32 cellular contexts compared by ENCODE assay signal in genomic region chr5:6321078-6321477, GRCh38.
"Had no signal": no experiment of that assay in that cellular context is flagged by ENCODE, and none has a peak within 500 bp of the region (broad histone marks: within the 10 kb centered on the region; RNA-seq: fewer than 3 reads in every experiment).

No MANE protein-coding gene starts in this region.

- H3K4me1 Mint-ChIP-seq: activated B cell treated with CpG ODN at 0.5 μM for 24 hours; activated naive CD4-positive, alpha-beta T cell treated with anti-CD3 and anti-CD28 coated beads, Interleukin-2, amount 50 U/mL, for 24 hours; activated naive CD8-positive, alpha-beta T cell treated with anti-CD3 and anti-CD28 coated beads for 36 hours; activated naive CD8-positive, alpha-beta T cell treated with anti-CD3 and anti-CD28 coated beads, Interleukin-2, amount 50 U/mL, for 24 hours; activated T-helper 17 cell treated with anti-CD3 and anti-CD28 coated beads, Interleukin-2, amount 50 U/mL, for 72 hours; T-helper 17 cell had no signal

- FAIRE-seq: bronchial epithelial cell, colon had no signal

- H3K36me3 ChIP-seq: ascending aorta, brain microvascular endothelial cell, esophagus muscularis mucosa, gastrocnemius medialis, WERI-Rb-1 had no signal

- H3K27me3 Mint-ChIP-seq: activated B cell treated with CpG ODN at 0.5 μM for 24 hours; activated CD8-positive, alpha-beta T cell treated with anti-CD3 and anti-CD28 coated beads for 36 hours; activated naive CD4-positive, alpha-beta T cell treated with anti-CD3 and anti-CD28 coated beads, Interleukin-2, amount 50 U/mL, for 24 hours; activated naive CD8-positive, alpha-beta T cell treated with anti-CD3 and anti-CD28 coated beads for 36 hours; activated naive CD8-positive, alpha-beta T cell treated with anti-CD3 and anti-CD28 coated beads, Interleukin-2, amount 50 U/mL, for 24 hours; activated T-helper 17 cell treated with anti-CD3 and anti-CD28 coated beads, Interleukin-2, amount 50 U/mL, for 72 hours; effector memory CD8-positive, alpha-beta T cell; T-helper 17 cell had no signal

- ATAC-seq: activated CD4-positive, CD25-positive, alpha-beta regulatory T cell treated with anti-CD3 and anti-CD28 coated beads, Interleukin-2, amount 50 U/mL, for 24 hours; activated CD8-positive, alpha-beta T cell treated with anti-CD3 and anti-CD28 coated beads for 36 hours; activated naive CD8-positive, alpha-beta T cell treated with anti-CD3 and anti-CD28 coated beads, Interleukin-2, amount 50 U/mL, for 24 hours; activated T-cell treated with anti-CD3 and anti-CD28 coated beads, Interleukin-2, amount 50 U/mL, for 4 hours; activated T-helper 17 cell treated with anti-CD3 and anti-CD28 coated beads, Interleukin-2, amount 50 U/mL, for 72 hours; effector memory CD8-positive, alpha-beta T cell; foreskin keratinocyte; gastrocnemius medialis; T-helper 17 cell had no signal

- H3K27me3 ChIP-seq: ascending aorta, brain microvascular endothelial cell, esophagus muscularis mucosa, foreskin keratinocyte, gastrocnemius medialis had no signal

- DNase-seq: activated B cell treated with CpG ODN at 0.5 μM for 24 hours; activated CD4-positive, alpha-beta T cell treated with anti-CD3 and anti-CD28 coated beads for 48 hours; activated CD4-positive, alpha-beta T cell treated with anti-CD3 and anti-CD28 coated beads, Interleukin-2, amount 50 U/mL, for 1 hour; activated CD4-positive, alpha-beta T cell treated with anti-CD3 and anti-CD28 coated beads, Interleukin-2, amount 50 U/mL, for 48 hours; activated CD8-positive, alpha-beta memory T cell treated with anti-CD3 and anti-CD28 coated beads for 24 hours; activated CD8-positive, alpha-beta T cell treated with anti-CD3 and anti-CD28 coated beads for 36 hours; activated effector memory CD4-positive, alpha-beta T cell treated with Interleukin-2 at 50 U/mL for 16 hours; activated gamma-delta T cell treated with Interleukin-2 at 50 U/mL for 16 hours; activated naive CD4-positive, alpha-beta T cell treated with Interleukin-2 at 50 U/mL for 16 hours; activated naive CD8-positive, alpha-beta T cell treated with anti-CD3 and anti-CD28 coated beads for 36 hours; activated naive CD8-positive, alpha-beta T cell treated with anti-CD3 and anti-CD28 coated beads, Interleukin-2, amount 50 U/mL, for 24 hours; activated T-cell treated with anti-CD3 and anti-CD28 coated beads, Interleukin-2, amount 50 U/mL, for 4 hours; brain microvascular endothelial cell; caudate nucleus; cortex of kidney; dermis blood vessel endothelial cell; effector CD4-positive, alpha-beta T cell; effector memory CD8-positive, alpha-beta T cell; foreskin keratinocyte; gastrocnemius medialis; T-helper 1 cell; T-helper 17 cell; T1000 had no signal

- H3K27ac ChIP-seq: ascending aorta, brain microvascular endothelial cell, esophagus muscularis mucosa, foreskin keratinocyte, gastrocnemius medialis, WERI-Rb-1 had no signal

- H3K4me3 ChIP-seq: ascending aorta, esophagus muscularis mucosa, gastrocnemius medialis had no signal

- H3K27ac Mint-ChIP-seq: activated B cell treated with CpG ODN at 0.5 μM for 24 hours; activated CD8-positive, alpha-beta T cell treated with anti-CD3 and anti-CD28 coated beads for 36 hours; activated naive CD4-positive, alpha-beta T cell treated with anti-CD3 and anti-CD28 coated beads, Interleukin-2, amount 50 U/mL, for 24 hours; activated naive CD8-positive, alpha-beta T cell treated with anti-CD3 and anti-CD28 coated beads for 36 hours; activated naive CD8-positive, alpha-beta T cell treated with anti-CD3 and anti-CD28 coated beads, Interleukin-2, amount 50 U/mL, for 24 hours; activated T-helper 17 cell treated with anti-CD3 and anti-CD28 coated beads, Interleukin-2, amount 50 U/mL, for 72 hours; effector memory CD8-positive, alpha-beta T cell; T-helper 17 cell; T-helper 2 cell treated with Interferon-gamma antibody and Interleukin-4, amounts not matched to agents 5 μg/mL and 100 μg/mL, for 36 hours had no signal

- H3K9me3 ChIP-seq: gastrocnemius medialis had no signal

- H3K4me1 ChIP-seq: ascending aorta, esophagus muscularis mucosa, foreskin keratinocyte, gastrocnemius medialis had no signal

- H3K4me3 Mint-ChIP-seq: activated B cell treated with CpG ODN at 0.5 μM for 24 hours; activated CD8-positive, alpha-beta T cell treated with anti-CD3 and anti-CD28 coated beads for 36 hours; activated naive CD4-positive, alpha-beta T cell treated with anti-CD3 and anti-CD28 coated beads, Interleukin-2, amount 50 U/mL, for 24 hours; activated naive CD8-positive, alpha-beta T cell treated with anti-CD3 and anti-CD28 coated beads for 36 hours; activated naive CD8-positive, alpha-beta T cell treated with anti-CD3 and anti-CD28 coated beads, Interleukin-2, amount 50 U/mL, for 24 hours; activated T-cell treated with anti-CD3 and anti-CD28 coated beads, Interleukin-2, amount 50 U/mL, for 4 hours; activated T-helper 17 cell treated with anti-CD3 and anti-CD28 coated beads, Interleukin-2, amount 50 U/mL, for 72 hours; effector memory CD8-positive, alpha-beta T cell; T-helper 17 cell; T-helper 2 cell treated with Interferon-gamma antibody and Interleukin-4, amounts not matched to agents 5 μg/mL and 100 μg/mL, for 36 hours had no signal

- H3K9me3 Mint-ChIP-seq: activated T-helper 17 cell treated with anti-CD3 and anti-CD28 coated beads, Interleukin-2, amount 50 U/mL, for 72 hours; T-helper 2 cell treated with Interferon-gamma antibody and Interleukin-4, amounts not matched to agents 5 μg/mL and 100 μg/mL, for 36 hours had no signal
